2 cellular contexts compared by ENCODE assay signal in the genomic region with DNA sequence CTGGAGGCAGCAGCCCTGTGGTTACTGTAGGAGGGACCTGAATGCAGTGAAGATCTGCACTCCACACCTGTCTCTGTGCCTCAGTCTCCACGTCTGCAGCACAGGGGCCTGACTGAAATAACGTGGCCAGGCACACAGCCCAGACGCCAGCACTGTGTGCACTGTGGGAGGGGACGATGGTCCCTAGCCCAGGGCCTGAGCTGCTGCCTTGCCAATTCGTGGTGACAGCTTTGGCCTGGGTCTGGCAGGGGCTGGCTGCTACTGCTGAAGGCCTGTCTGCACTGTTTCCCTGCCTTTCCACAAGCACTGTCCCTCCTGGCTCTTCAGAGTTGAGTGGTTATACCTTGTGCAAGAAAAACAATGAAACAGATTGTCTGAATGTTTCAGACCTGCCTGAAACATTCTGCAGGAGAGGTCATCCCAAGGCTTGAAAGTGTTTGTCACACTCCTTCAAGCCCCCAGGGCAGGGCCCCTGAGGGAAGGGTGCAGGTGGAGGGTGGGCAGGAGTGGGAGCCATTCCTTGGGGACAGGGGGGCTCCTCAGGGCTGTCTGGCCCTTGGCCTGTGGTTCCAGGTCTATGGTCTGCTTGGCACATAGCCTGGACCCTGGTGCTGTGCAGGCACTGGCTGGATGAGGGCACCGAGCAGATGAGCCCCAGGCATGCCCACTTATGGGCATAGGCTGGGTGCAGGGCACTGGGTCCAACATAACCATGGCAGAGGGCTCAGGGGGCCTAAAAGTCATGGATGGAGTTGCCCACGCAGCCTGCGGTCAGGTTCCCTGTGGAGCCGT.
TF ChIP-seq lines count a peak whose summit lies in the region.

No MANE protein-coding gene starts in this region.

TF ChIP-seq in HEK293, 187 proteins besides CTCF, POLR2A, EP300 and RAD21:
- TF ChIP-seq, protein P1, sequence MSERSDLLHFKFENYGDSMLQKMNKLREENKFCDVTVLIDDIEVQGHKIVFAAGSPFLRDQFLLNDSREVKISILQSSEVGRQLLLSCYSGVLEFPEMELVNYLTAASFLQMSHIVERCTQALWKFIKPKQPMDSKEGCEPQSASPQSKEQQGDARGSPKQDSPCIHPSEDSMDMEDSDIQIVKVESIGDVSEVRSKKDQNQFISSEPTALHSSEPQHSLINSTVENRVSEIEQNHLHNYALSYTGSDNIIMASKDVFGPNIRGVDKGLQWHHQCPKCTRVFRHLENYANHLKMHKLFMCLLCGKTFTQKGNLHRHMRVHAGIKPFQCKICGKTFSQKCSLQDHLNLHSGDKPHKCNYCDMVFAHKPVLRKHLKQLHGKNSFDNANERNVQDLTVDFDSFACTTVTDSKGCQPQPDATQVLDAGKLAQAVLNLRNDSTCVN (tag by site-specific recombination; optimal IDR thresholded peaks at IDR 0.05), result no peak
- TF ChIP-seq, protein P2, sequence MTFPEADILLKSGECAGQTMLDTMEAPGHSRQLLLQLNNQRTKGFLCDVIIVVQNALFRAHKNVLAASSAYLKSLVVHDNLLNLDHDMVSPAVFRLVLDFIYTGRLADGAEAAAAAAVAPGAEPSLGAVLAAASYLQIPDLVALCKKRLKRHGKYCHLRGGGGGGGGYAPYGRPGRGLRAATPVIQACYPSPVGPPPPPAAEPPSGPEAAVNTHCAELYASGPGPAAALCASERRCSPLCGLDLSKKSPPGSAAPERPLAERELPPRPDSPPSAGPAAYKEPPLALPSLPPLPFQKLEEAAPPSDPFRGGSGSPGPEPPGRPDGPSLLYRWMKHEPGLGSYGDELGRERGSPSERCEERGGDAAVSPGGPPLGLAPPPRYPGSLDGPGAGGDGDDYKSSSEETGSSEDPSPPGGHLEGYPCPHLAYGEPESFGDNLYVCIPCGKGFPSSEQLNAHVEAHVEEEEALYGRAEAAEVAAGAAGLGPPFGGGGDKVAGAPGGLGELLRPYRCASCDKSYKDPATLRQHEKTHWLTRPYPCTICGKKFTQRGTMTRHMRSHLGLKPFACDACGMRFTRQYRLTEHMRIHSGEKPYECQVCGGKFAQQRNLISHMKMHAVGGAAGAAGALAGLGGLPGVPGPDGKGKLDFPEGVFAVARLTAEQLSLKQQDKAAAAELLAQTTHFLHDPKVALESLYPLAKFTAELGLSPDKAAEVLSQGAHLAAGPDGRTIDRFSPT (tag by site-specific recombination; IDR thresholded peaks at IDR 0.05), result peak; percentile 43; the same call in 1 of the 2 replicates

TF ChIP-seq in K562, 482 proteins besides CTCF, POLR2A, EP300 and RAD21:
- no peak for TF ChIP-seq HNRNPK (IDR thresholded peaks at IDR 0.05; ENCODE audit: low read depth, low read length, poor library complexity, severe bottlenecking)
- peak; percentile 32; the same call in 1 of the 2 replicates for TF ChIP-seq POLR2G (IDR thresholded peaks at IDR 0.05; ENCODE audit: low read depth, low read length)
